In the genomic region with DNA sequence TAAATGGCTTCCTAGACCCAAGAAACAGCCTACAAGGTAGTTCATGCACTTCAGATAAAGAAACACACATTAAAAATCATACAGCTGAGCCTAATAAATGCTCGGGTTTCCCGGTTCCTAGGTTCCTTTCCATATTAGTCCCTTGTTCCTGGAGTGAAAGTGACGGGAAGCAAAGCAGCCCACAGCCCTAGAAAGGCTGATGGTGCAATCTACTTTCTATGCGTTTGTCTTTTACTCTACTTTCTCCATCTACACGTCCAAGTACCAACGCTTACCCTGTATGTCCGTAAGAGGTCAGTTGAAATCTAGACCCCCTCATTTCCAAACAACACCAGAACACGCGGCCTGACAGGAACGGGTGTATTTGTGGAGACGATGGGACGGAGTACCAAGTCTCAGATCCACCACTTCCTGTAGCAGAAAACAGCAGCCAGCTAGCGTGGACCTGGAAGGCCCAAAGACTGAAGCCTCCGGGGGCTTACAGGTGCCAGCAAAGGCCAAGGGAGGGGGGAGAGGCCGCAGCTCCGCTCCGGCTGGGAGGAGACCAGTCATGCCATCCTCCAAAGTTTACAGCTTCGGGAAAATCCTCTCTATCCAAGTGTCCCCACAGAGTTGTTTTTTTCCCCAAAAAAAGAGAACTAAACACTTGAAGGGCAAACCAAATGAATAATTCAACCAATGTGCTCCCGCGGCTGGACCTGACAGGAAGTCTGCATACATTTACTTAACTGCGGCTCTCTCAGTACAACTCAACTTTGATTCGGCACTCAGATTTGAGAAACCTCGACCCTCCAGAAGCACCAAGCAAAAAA, we compare ENCODE assay signal across 8 cellular contexts. TPM values are rescaled to one million over a fixed set of nuclear protein-coding genes. Genes with fewer than 3 reads are reported as not detected.
DNase-seq lines count a peak whose midpoint lies in the region; ATAC-seq and TF ChIP-seq lines count a peak whose summit lies in the region.

No MANE protein-coding gene starts in this region.

- ATAC-seq in GM18873 (IDR thresholded peaks at IDR 0.05; ENCODE audit: low FRiP score, unreplicated experiment) (peak; percentile 43), HG02938 (IDR thresholded peaks at IDR 0.05; ENCODE audit: unreplicated experiment) (peak; percentile 56)

- H3K4me3 Mint-ChIP-seq in activated naive CD8-positive, alpha-beta T cell treated with anti-CD3 and anti-CD28 coated beads for 36 hours = peak overlapping the region; percentile 71
- H3K4me3 Mint-ChIP-seq in neural progenitor cell = peak overlapping the region; percentile 33

- peaks cover 87% of the 10 kb centered on the region for H3K4me1 Mint-ChIP-seq in activated naive CD8-positive, alpha-beta T cell treated with anti-CD3 and anti-CD28 coated beads for 36 hours
- H3K4me1 Mint-ChIP-seq in neural progenitor cell = peaks cover 62% of the 10 kb centered on the region

- peak overlapping the region; percentile 32 for H3K4me2 ChIP-seq in neural progenitor cell

- no peaks in the 10 kb centered on the region for H3K9me3 ChIP-seq in neural progenitor cell (ENCODE audit: low read depth)

- no peaks in the 10 kb centered on the region for H3F3A ChIP-seq in neural progenitor cell (ENCODE audit: low read depth)

- H3K36me3 ChIP-seq in neural progenitor cell = no peaks in the 10 kb centered on the region

- H3K9me3 Mint-ChIP-seq in activated naive CD8-positive, alpha-beta T cell treated with anti-CD3 and anti-CD28 coated beads for 36 hours = no peaks in the 10 kb centered on the region
- H3K9me3 Mint-ChIP-seq in neural progenitor cell = peaks cover 10% of the 10 kb centered on the region

- H3K9ac ChIP-seq in neural progenitor cell = no peak overlapping the region

- no peaks in the 10 kb centered on the region for H3K27me3 ChIP-seq in neural progenitor cell

- H4K20me1 ChIP-seq in neural progenitor cell (ENCODE audit: low read depth) = peaks cover 99% of the 10 kb centered on the region

- H3K27me3 Mint-ChIP-seq in activated naive CD8-positive, alpha-beta T cell treated with anti-CD3 and anti-CD28 coated beads for 36 hours = no peaks in the 10 kb centered on the region
- peaks cover 2% of the 10 kb centered on the region for H3K27me3 Mint-ChIP-seq in neural progenitor cell (ENCODE audit: insufficient read depth, low read depth)

- peaks cover 100% of the 10 kb centered on the region for H3K79me2 ChIP-seq in neural progenitor cell (ENCODE audit: low read depth)

- H3K4me1 ChIP-seq in neural progenitor cell = peaks cover 42% of the 10 kb centered on the region

- peak overlapping the region; percentile 76 for H3K27ac Mint-ChIP-seq in activated naive CD8-positive, alpha-beta T cell treated with anti-CD3 and anti-CD28 coated beads for 36 hours
- H3K27ac Mint-ChIP-seq in neural progenitor cell = peak overlapping the region; percentile 57

- no peak overlapping the region for H3K27ac ChIP-seq in neural progenitor cell

- no peak overlapping the region for H3K4me3 ChIP-seq in neural progenitor cell

- H3K36me3 Mint-ChIP-seq in activated naive CD8-positive, alpha-beta T cell treated with anti-CD3 and anti-CD28 coated beads for 36 hours = peaks cover 42% of the 10 kb centered on the region
- H3K36me3 Mint-ChIP-seq in neural progenitor cell = peaks cover 27% of the 10 kb centered on the region

- no peak for TF ChIP-seq CTCF in neural progenitor cell (IDR thresholded peaks at IDR 0.05)

- no peak for DNase-seq in activated naive CD8-positive, alpha-beta T cell treated with anti-CD3 and anti-CD28 coated beads for 36 hours
- DNase-seq in neural progenitor cell (ENCODE audit: low spot score) (no peak), NCI-H2171 (lab: John Stamatoyannopoulos, UW) (no peak), NAMALWA (ENCODE audit: low spot score) (no peak)
- no peak for DNase-seq in stimulated activated CD4-positive, alpha-beta T cell treated with anti-CD3 and anti-CD28 coated beads, Interleukin-4, amount 100 ng/mL, for 24 hours
- no peak for DNase-seq in activated CD4-positive, alpha-beta T cell treated with anti-CD3 and anti-CD28 coated beads, Interleukin-2, amount 50 U/mL, for 1 hour

- no peak overlapping the region for H2AFZ ChIP-seq in neural progenitor cell (replicated peaks)

RNA-seq across cellular contexts. Expression of a gene that starts 34.1 kb away (rescaled TPM):
- total RNA-seq in activated naive CD8-positive, alpha-beta T cell treated with anti-CD3 and anti-CD28 coated beads for 36 hours = 100 to 1,000 TPM; 129 TPM
- 144 and 330 TPM in 2 replicates for total RNA-seq in neural progenitor cell (ENCODE audit: low replicate concordance)
